In genomic region chr12:80316141-80316700, GRCh38 we compare ENCODE assay signal across 15 cellular contexts.
"Had no signal": no experiment of that assay in that cellular context is flagged by ENCODE, and none has a peak within 500 bp of the region (broad histone marks: within the 10 kb centered on the region; RNA-seq: fewer than 3 reads in every experiment).

No MANE protein-coding gene starts in this region.

- DNase-seq: activated B cell treated with CpG ODN at 0.5 μM for 24 hours; activated CD4-positive, alpha-beta T cell treated with anti-CD3 and anti-CD28 coated beads for 48 hours; activated CD8-positive, alpha-beta T cell treated with anti-CD3 and anti-CD28 coated beads for 36 hours; activated gamma-delta T cell; activated T-cell treated with anti-CD3 and anti-CD28 coated beads, Interleukin-2, amount 50 U/mL, for 4 hours; body of pancreas; esophagus squamous epithelium; head of caudate nucleus; nephron progenitor cell; occipital lobe; stimulated activated CD4-positive, alpha-beta T cell treated with anti-CD3 and anti-CD28 coated beads, Interleukin-2, amount 100 ng/mL, for 48 hours; stimulated activated naive B cell treated with anti-CD40 and anti-IgM and Interleukin-4, amounts not matched to agents 10 μg/mL and 1 μg/mL and 100 μg/mL, for 72 hours; tibial artery had no signal

- H3K27ac ChIP-seq: body of pancreas, coronary artery, esophagus squamous epithelium, tibial artery, vagina had no signal

- H3K4me1 ChIP-seq: body of pancreas had no signal

- H3K9me3 ChIP-seq: body of pancreas, esophagus squamous epithelium, tibial artery, vagina had no signal

- H3K4me3 ChIP-seq: body of pancreas, coronary artery, esophagus squamous epithelium, tibial artery, vagina had no signal

- H3K27me3 ChIP-seq: body of pancreas, esophagus squamous epithelium, tibial artery, vagina had no signal

- H3K36me3 ChIP-seq: esophagus squamous epithelium, tibial artery, vagina had no signal
